ENCODE assay signal across 8 cellular contexts in genomic region chr4:127604949-127605709, GRCh38. TPM values are rescaled to one million over a fixed set of nuclear protein-coding genes. Genes with fewer than 3 reads are reported as not detected.
DNase-seq lines count a peak whose midpoint lies in the region; FAIRE-seq and TF ChIP-seq lines count a peak whose summit lies in the region.

No MANE protein-coding gene starts in this region.

- in situ Hi-C loops in transverse colon (cut with MboI; ENCODE audit: low pct_ligation_motif_present in 1 of 4, low pct_unique_long_range_greater_than_20kb in 1 of 4, low sequenced_read_pairs in 3 of 4) (loop anchor here in 1 of 4 donors (25.0 kb wide), 1 partner anchor 132 kb away; the partner anchor contains the start of gene SLC25A31), brain microvascular endothelial cell (cut with HindIII; ENCODE audit: low pct_ligation_motif_present, low sequenced_read_pairs) (loop anchor here (25.0 kb wide), 1 partner anchor 132 kb away; the partner anchor contains the start of gene SLC25A31)

- no peak overlapping the region for H3K4me3 ChIP-seq in hepatocyte
- no peak overlapping the region for H3K4me3 ChIP-seq in transverse colon
- no peak overlapping the region for H3K4me3 ChIP-seq in brain microvascular endothelial cell (ENCODE audit: low read depth, low read length)

- H3K27me3 ChIP-seq in hepatocyte (no peaks in the 10 kb centered on the region), transverse colon (no peaks in the 10 kb centered on the region), brain microvascular endothelial cell (replicated peaks) (no peaks in the 10 kb centered on the region)

- H3K79me2 ChIP-seq in hepatocyte = no peaks in the 10 kb centered on the region

- H4K20me1 ChIP-seq in hepatocyte (ENCODE audit: insufficient read depth, poor library complexity, severe bottlenecking) = no peaks in the 10 kb centered on the region

- FAIRE-seq in urothelium cell line (lab: Jason Lieb, UNC) (no peak), GM12892 (lab: Jason Lieb, UNC) (no peak)

- peak overlapping the region; percentile 14 for H3K4me2 ChIP-seq in hepatocyte

- DNase-seq in COLO668 (lab: John Stamatoyannopoulos, UW; ENCODE audit: unreplicated experiment) (peak; percentile 42), M059J (ENCODE audit: low read depth) (peak; percentile 22), SKM-1 treated with dmso at 0.1 percent for 144 hours (lab: John Stamatoyannopoulos, UW; ENCODE audit: unreplicated experiment) (peak; percentile 69), hepatocyte (ENCODE audit: low spot score) (peak; percentile 49), transverse colon (no peak), urothelium cell line (ENCODE audit: low spot score) (no peak), GM12892 (ENCODE audit: insufficient read length) (no peak), brain microvascular endothelial cell (no peak)

- H3K36me3 ChIP-seq in hepatocyte (replicated peaks; ENCODE audit: insufficient read depth, low read depth) = no peaks in the 10 kb centered on the region
- no peaks in the 10 kb centered on the region for H3K36me3 ChIP-seq in transverse colon
- no peaks in the 10 kb centered on the region for H3K36me3 ChIP-seq in brain microvascular endothelial cell (replicated peaks)

- intact Hi-C loops in transverse colon (cut with DNase I; ENCODE audit: low total_unique reads) = loop anchor here (5.0 kb wide), 1 partner anchor 127 kb away; the partner anchor contains the start of gene SLC25A31

- TF ChIP-seq CTCF in hepatocyte (IDR thresholded peaks at IDR 0.05; ENCODE audit: poor library complexity) (peak; percentile 65), transverse colon (IDR thresholded peaks at IDR 0.05) (peak; percentile 36 to 59 (median 45)), brain microvascular endothelial cell (IDR thresholded peaks at IDR 0.05; ENCODE audit: low read depth, low read length, missing control alignments) (no peak)

- H2AFZ ChIP-seq in hepatocyte = peak overlapping the region; percentile 2

- 15% methylated on average over 6 of the region's 6 CpGs for WGBS in hepatocyte (ENCODE audit: low lambda C conversion rate, missing lambda C conversion rate)
- WGBS in transverse colon (ENCODE audit: low coverage in 1 of 2), 2 donors = 14 to 23% methylated on average over 3 to 6 of the region's 6 CpGs

- TF ChIP-seq POLR2A in transverse colon (IDR thresholded peaks at IDR 0.05) = no peak
- no peak for TF ChIP-seq POLR2A in GM12892 (IDR thresholded peaks at IDR 0.05; ENCODE audit: low read depth, low read length)

- no peaks in the 10 kb centered on the region for H3K9me3 ChIP-seq in hepatocyte (ENCODE audit: low read depth)
- no peaks in the 10 kb centered on the region for H3K9me3 ChIP-seq in transverse colon

- H3K27ac ChIP-seq in hepatocyte (no peak overlapping the region), transverse colon (no peak overlapping the region), brain microvascular endothelial cell (no peak overlapping the region)

- no peaks in the 10 kb centered on the region for H3K4me1 ChIP-seq in hepatocyte (ENCODE audit: insufficient read depth)
- no peaks in the 10 kb centered on the region for H3K4me1 ChIP-seq in transverse colon

- no peaks in the 10 kb centered on the region for H3K9me2 ChIP-seq in hepatocyte (replicated peaks; ENCODE audit: insufficient read depth)

- TF ChIP-seq EP300 in transverse colon (IDR thresholded peaks at IDR 0.05; ENCODE audit: low read depth) = no peak

RNA-seq across cellular contexts. Expression of gene INTU, which starts 27.6 kb away (rescaled TPM):
- total RNA-seq in M059J (2014; rRNA removed; shearing (Covaris generic)) = 1.4 and 3.1 TPM in 2 replicates
- total RNA-seq in hepatocyte = 7.4 and 9.2 TPM in 2 replicates
- 2.3 and 3.3 TPM in 2 replicates for polyA plus RNA-seq in hepatocyte
- 1 to 10 TPM; 4.1 to 6.0 (median 4.8) TPM for total RNA-seq in transverse colon
- 0.15 TPM for polyA plus RNA-seq in GM12892 (2012; ENCODE audit: missing spikeins)

Comparison
In these comparisons a context has a peak if more than half of its experiments do, and no peak if none do; other contexts are left out.
1. DNase-seq: peak in COLO668 (single experiment), M059J (single experiment), SKM-1 treated with dmso at 0.1 percent for 144 hours (single experiment) and hepatocyte (single experiment); none in transverse colon (single experiment), urothelium cell line (single experiment), GM12892 (single experiment) and brain microvascular endothelial cell (single experiment).